In the genomic region with DNA sequence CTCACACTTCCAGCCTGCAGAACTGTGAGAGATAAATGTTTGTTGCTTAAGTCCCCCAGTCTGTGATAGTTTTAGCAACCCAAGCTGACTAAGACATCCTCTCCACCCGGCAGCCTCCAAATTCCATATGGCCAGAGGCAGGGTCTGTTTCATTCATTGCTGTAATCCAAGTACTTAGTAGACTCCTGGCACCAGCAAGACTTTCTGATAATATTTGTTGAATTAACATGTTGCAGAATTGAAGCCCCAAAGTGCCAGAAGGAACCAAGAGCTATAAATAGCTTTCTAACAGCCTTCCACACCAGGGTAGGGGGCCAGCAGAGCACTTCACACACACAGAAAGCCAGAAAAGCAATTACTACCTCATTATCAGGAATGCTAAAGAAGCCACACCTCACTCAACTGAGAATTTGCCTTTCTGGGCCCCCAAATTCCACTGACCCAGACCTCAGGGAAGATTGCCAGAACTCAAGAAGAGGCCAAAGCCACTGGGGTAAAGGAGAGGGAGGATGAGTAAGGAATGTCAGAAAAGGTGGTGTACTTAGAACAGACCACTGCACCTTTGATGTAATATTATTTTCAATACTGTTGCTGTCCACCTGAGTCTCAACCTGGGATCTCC, we compare ENCODE assay signal across 12 cellular contexts. TPM values are rescaled to one million over a fixed set of nuclear protein-coding genes. Genes with fewer than 3 reads are reported as not detected.
DNase-seq lines count a peak whose midpoint lies in the region; ATAC-seq and TF ChIP-seq lines count a peak whose summit lies in the region.
"Had no signal": no experiment of that assay in that cellular context is flagged by ENCODE, and none has a peak within 500 bp of the region (broad histone marks: within the 10 kb centered on the region; RNA-seq: fewer than 3 reads in every experiment).

No MANE protein-coding gene starts in this region.

- H3K9me3 ChIP-seq in heart left ventricle (no peaks in the 10 kb centered on the region), breast epithelium (no peaks in the 10 kb centered on the region), lower lobe of right lung (no peaks in the 10 kb centered on the region), tibial nerve (no peaks in the 10 kb centered on the region)

- H3K36me3 Mint-ChIP-seq in activated T-helper 1 cell treated with anti-CD3 and anti-CD28 coated beads, Interleukin-12 subunit alpha, Interleukin-12 subunit beta, Interleukin-2, Interleukin-4 antibody, amounts not matched to agents 30 ng/mL and 10 ng/mL and 1 ng/mL, durations not matched to agents 14 hours and 24 hours and 36 hours (ENCODE audit: low read depth), result peaks cover 24% of the 10 kb centered on the region

- H3K4me1 ChIP-seq in heart left ventricle, result peaks cover 25 to 100% (median 98%) of the 10 kb centered on the region in 12 donors
- H3K4me1 ChIP-seq in breast epithelium, result peaks cover 15 to 24% of the 10 kb centered on the region in 2 donors
- H3K4me1 ChIP-seq in lower lobe of right lung, result peaks cover 100% of the 10 kb centered on the region
- H3K4me1 ChIP-seq in tibial nerve, result peaks cover 0 to 100% (median 86%) of the 10 kb centered on the region in 4 donors

- no peaks in the 10 kb centered on the region for H3K27me3 Mint-ChIP-seq in activated T-helper 1 cell treated with anti-CD3 and anti-CD28 coated beads, Interleukin-12 subunit alpha, Interleukin-12 subunit beta, Interleukin-2, Interleukin-4 antibody, amounts not matched to agents 30 ng/mL and 10 ng/mL and 1 ng/mL, durations not matched to agents 14 hours and 24 hours and 36 hours (ENCODE audit: insufficient read depth)

- peak overlapping the region in 10 of 12 donors; percentile 61 to 98 (median 84) for H3K27ac ChIP-seq in heart left ventricle
- H3K27ac ChIP-seq in breast epithelium, result peak overlapping the region; percentile 43 to 94
- H3K27ac ChIP-seq in lower lobe of right lung, result peak overlapping the region; percentile 84
- H3K27ac ChIP-seq in tibial nerve, result peak overlapping the region in 3 of 4 donors; percentile 65 to 97 (median 96)

- no peak for TF ChIP-seq POLR2A in heart left ventricle (IDR thresholded peaks at IDR 0.05)
- TF ChIP-seq POLR2A in breast epithelium (IDR thresholded peaks at IDR 0.05), result no peak
- TF ChIP-seq POLR2A in tibial nerve (IDR thresholded peaks at IDR 0.05), result no peak

- no peak overlapping the region for H3K4me3 Mint-ChIP-seq in activated T-helper 1 cell treated with anti-CD3 and anti-CD28 coated beads, Interleukin-12 subunit alpha, Interleukin-12 subunit beta, Interleukin-2, Interleukin-4 antibody, amounts not matched to agents 30 ng/mL and 10 ng/mL and 1 ng/mL, durations not matched to agents 14 hours and 24 hours and 36 hours
- H3K4me3 Mint-ChIP-seq: activated T-cell treated with anti-CD3 and anti-CD28 coated beads, Interleukin-2, amount 50 U/mL, for 4 hours; nephron progenitor cell had no signal

- no peaks in the 10 kb centered on the region for H3K9me3 Mint-ChIP-seq in activated T-helper 1 cell treated with anti-CD3 and anti-CD28 coated beads, Interleukin-12 subunit alpha, Interleukin-12 subunit beta, Interleukin-2, Interleukin-4 antibody, amounts not matched to agents 30 ng/mL and 10 ng/mL and 1 ng/mL, durations not matched to agents 14 hours and 24 hours and 36 hours
- H3K9me3 Mint-ChIP-seq: activated T-cell treated with anti-CD3 and anti-CD28 coated beads, Interleukin-2, amount 50 U/mL, for 4 hours; nephron progenitor cell had no signal

- H3K27me3 ChIP-seq in heart left ventricle (no peaks in the 10 kb centered on the region), breast epithelium (no peaks in the 10 kb centered on the region), lower lobe of right lung (ENCODE audit: low read depth) (no peaks in the 10 kb centered on the region), tibial nerve (no peaks in the 10 kb centered on the region)

- H3K36me3 ChIP-seq in heart left ventricle (peaks cover 0 to 6% (median 0%) of the 10 kb centered on the region in 9 donors), breast epithelium (no peaks in the 10 kb centered on the region), lower lobe of right lung (no peaks in the 10 kb centered on the region), tibial nerve (no peaks in the 10 kb centered on the region)

- ATAC-seq in heart left ventricle, result no peak
- ATAC-seq in left ventricle myocardium superior, result no peak
- no peak for ATAC-seq in lower lobe of right lung
- ATAC-seq in HG03469 (IDR thresholded peaks at IDR 0.05; ENCODE audit: unreplicated experiment), result no peak
- ATAC-seq: activated T-cell treated with anti-CD3 and anti-CD28 coated beads, Interleukin-2, amount 50 U/mL, for 4 hours had no signal

- 0 to 63% (median 29%) methylated on average over 1 of the region's 1 CpG for WGBS in heart left ventricle, 4 donors
- 27 to 58% methylated on average over 1 of the region's 1 CpG for WGBS in tibial nerve, 2 donors

- H3K27ac Mint-ChIP-seq in activated T-helper 1 cell treated with anti-CD3 and anti-CD28 coated beads, Interleukin-12 subunit alpha, Interleukin-12 subunit beta, Interleukin-2, Interleukin-4 antibody, amounts not matched to agents 30 ng/mL and 10 ng/mL and 1 ng/mL, durations not matched to agents 14 hours and 24 hours and 36 hours, result no peak overlapping the region
- H3K27ac Mint-ChIP-seq: nephron progenitor cell had no signal

- no peak for TF ChIP-seq EP300 in tibial nerve (IDR thresholded peaks at IDR 0.05)

- DNase-seq in heart left ventricle (no peak), left ventricle myocardium superior (no peak), breast epithelium (ENCODE audit: low spot score in 2 of 2) (no peak), lower lobe of right lung (no peak), tibial nerve (ENCODE audit: low spot score in 2 of 2) (no peak)
- no peak for DNase-seq in activated CD4-positive, alpha-beta T cell treated with anti-CD3 and anti-CD28 coated beads, Interleukin-2, amount 50 U/mL, for 1 hour
- DNase-seq in activated T-helper 1 cell treated with anti-CD3 and anti-CD28 coated beads, Interleukin-12 subunit alpha, Interleukin-12 subunit beta, Interleukin-2, Interleukin-4 antibody, amounts not matched to agents 30 ng/mL and 10 ng/mL and 1 ng/mL, durations not matched to agents 14 hours and 24 hours and 36 hours (ENCODE audit: low spot score), result no peak
- DNase-seq: activated T-cell treated with anti-CD3 and anti-CD28 coated beads, Interleukin-2, amount 50 U/mL, for 4 hours; NCI-H1105 treated with DMSO at 0.1 percent for 48 hours; nephron progenitor cell; stimulated activated CD4-positive, alpha-beta T cell treated with anti-CD3 and anti-CD28 coated beads, Interleukin-2, amount 100 ng/mL, for 24 hours had no signal

- intact Hi-C loops in heart left ventricle (cut with DNase I) (loop anchor here in 2 of 10 donors (5.0 to 10.0 kb wide), 2 partner anchors 188 to 191 kb away; a partner anchor contains a TSS), left ventricle myocardium superior (cut with micrococcal nuclease) (no loop called here), breast epithelium (cut with DNase I; ENCODE audit: low total_unique reads) (no loop called here), lower lobe of right lung (cut with DNase I) (no loop called here)
- intact Hi-C loops in activated T-helper 1 cell treated with anti-CD3 and anti-CD28 coated beads, Interleukin-12 subunit alpha, Interleukin-12 subunit beta, Interleukin-2, Interleukin-4 antibody, amounts not matched to agents 30 ng/mL and 10 ng/mL and 1 ng/mL, durations not matched to agents 14 hours and 24 hours and 36 hours (cut with micrococcal nuclease), result no loop called here

- TF ChIP-seq CTCF in heart left ventricle (IDR thresholded peaks at IDR 0.05), result no peak
- TF ChIP-seq CTCF in breast epithelium (IDR thresholded peaks at IDR 0.05), result no peak
- TF ChIP-seq CTCF in lower lobe of right lung (IDR thresholded peaks at IDR 0.05), result no peak
- no peak for TF ChIP-seq CTCF in tibial nerve (IDR thresholded peaks at IDR 0.05)

- H3K4me3 ChIP-seq in heart left ventricle, result no peak overlapping the region
- no peak overlapping the region for H3K4me3 ChIP-seq in breast epithelium
- H3K4me3 ChIP-seq in lower lobe of right lung, result no peak overlapping the region
- H3K4me3 ChIP-seq in tibial nerve, result no peak overlapping the region

- H3K4me1 Mint-ChIP-seq in activated T-helper 1 cell treated with anti-CD3 and anti-CD28 coated beads, Interleukin-12 subunit alpha, Interleukin-12 subunit beta, Interleukin-2, Interleukin-4 antibody, amounts not matched to agents 30 ng/mL and 10 ng/mL and 1 ng/mL, durations not matched to agents 14 hours and 24 hours and 36 hours (ENCODE audit: low read depth), result peaks cover 93% of the 10 kb centered on the region

RNA-seq across cellular contexts. Expression of a gene that starts 5.7 kb away (rescaled TPM):
- 10 to 100 TPM in 3 of 9 donors, 1 to 10 TPM in 6; 5.3 to 28.8 (median 9.0) TPM for total RNA-seq in heart left ventricle
- polyA plus RNA-seq in heart left ventricle, result 10 to 100 TPM in 1 of 2 donors, 1 to 10 TPM in 1; 7.5 to 11.2 TPM
- 6.9 TPM for total RNA-seq in left ventricle myocardium superior
- 10 to 100 TPM; 11.2 to 34.4 (median 21.4) TPM for total RNA-seq in breast epithelium
- total RNA-seq in lower lobe of right lung, result 42.9 TPM
- total RNA-seq in tibial nerve, result 10 to 100 TPM; 14.9 to 50.4 (median 31.8) TPM
- 9.1 and 13.1 TPM in 2 replicates for total RNA-seq in activated T-helper 1 cell treated with anti-CD3 and anti-CD28 coated beads, Interleukin-12 subunit alpha, Interleukin-12 subunit beta, Interleukin-2, Interleukin-4 antibody, amounts not matched to agents 30 ng/mL and 10 ng/mL and 1 ng/mL, durations not matched to agents 14 hours and 24 hours and 36 hours

RNA-seq across cellular contexts. Expression of a gene that starts 31.7 kb away (rescaled TPM):
- 10 to 100 TPM; 14.1 to 23.6 (median 17.8) TPM for total RNA-seq in heart left ventricle
- polyA plus RNA-seq in heart left ventricle, result 10 to 100 TPM; 33.2 to 54.3 TPM
- 18.2 TPM for total RNA-seq in left ventricle myocardium superior
- total RNA-seq in breast epithelium, result 10 to 100 TPM; 25.3 to 59.6 (median 44.6) TPM
- 28.8 TPM for total RNA-seq in lower lobe of right lung
- total RNA-seq in tibial nerve, result 10 to 100 TPM; 12.2 to 39.6 (median 29.6) TPM
- 75.4 and 79.0 TPM in 2 replicates for total RNA-seq in activated T-helper 1 cell treated with anti-CD3 and anti-CD28 coated beads, Interleukin-12 subunit alpha, Interleukin-12 subunit beta, Interleukin-2, Interleukin-4 antibody, amounts not matched to agents 30 ng/mL and 10 ng/mL and 1 ng/mL, durations not matched to agents 14 hours and 24 hours and 36 hours
